Comparison of ENCODE assay signal across 12 cellular contexts in the genomic region with DNA sequence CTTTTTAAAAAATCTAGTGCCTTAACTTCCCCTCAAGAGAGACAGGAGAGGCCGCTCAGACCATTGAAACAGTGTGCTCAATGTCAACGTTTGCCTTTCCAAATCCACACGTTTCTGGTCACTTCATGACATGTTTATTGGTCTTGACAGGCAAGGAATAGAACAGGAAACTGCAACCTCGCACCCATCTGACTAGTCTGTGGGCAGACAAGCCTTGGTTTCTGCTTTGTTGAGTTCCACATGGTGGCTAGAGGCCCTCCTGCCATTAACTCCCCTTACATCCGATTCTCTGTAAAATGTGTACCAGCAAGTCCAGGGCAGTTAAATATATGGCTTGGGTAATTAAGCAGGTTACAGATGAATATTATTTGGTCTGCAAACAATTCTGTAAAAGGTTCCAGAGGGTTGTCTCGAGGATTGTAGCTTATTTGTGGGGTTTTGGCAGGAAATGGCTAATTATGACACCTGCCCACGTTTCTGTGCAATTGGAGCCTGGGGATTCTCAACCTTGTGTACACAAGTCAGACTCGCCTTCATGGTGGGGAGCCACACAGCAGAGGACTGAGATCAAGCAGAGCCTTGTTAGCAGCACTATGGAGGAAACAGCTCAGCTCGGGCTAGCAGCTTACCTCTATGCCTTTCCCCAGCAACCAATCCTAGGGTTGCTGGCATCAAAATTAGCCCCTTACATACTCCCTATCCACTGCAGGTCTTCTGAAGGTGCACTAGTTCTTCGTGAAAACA.
"Had no signal": no experiment of that assay in that cellular context is flagged by ENCODE, and none has a peak within 500 bp of the region (broad histone marks: within the 10 kb centered on the region; RNA-seq: fewer than 3 reads in every experiment).

No MANE protein-coding gene starts in this region.

- H3K36me3 Mint-ChIP-seq: mesothelial cell of epicardium had no signal

- ATAC-seq: heart left ventricle; left colon; psoas muscle; sciatic nerve; stimulated activated naive CD8-positive, alpha-beta T cell treated with anti-CD3 and anti-CD28 coated beads, Interleukin-15, Interleukin-2, amounts not matched to agents 100 U/mL and 50 U/mL, for 24 hours had no signal

- H3K4me3 Mint-ChIP-seq: activated naive CD4-positive, alpha-beta T cell treated with anti-CD3 and anti-CD28 coated beads for 36 hours; endodermal cell; mesothelial cell of epicardium; neural crest cell had no signal

- H3K4me1 Mint-ChIP-seq: endodermal cell, mesothelial cell of epicardium had no signal

- H3K27ac Mint-ChIP-seq: activated naive CD4-positive, alpha-beta T cell treated with anti-CD3 and anti-CD28 coated beads for 36 hours; endodermal cell; mesothelial cell of epicardium had no signal

- DNase-seq: activated CD4-positive, CD25-positive, alpha-beta regulatory T cell treated with anti-CD3 and anti-CD28 coated beads, Interleukin-2, amount 50 U/mL, for 72 hours; activated naive CD4-positive, alpha-beta T cell treated with anti-CD3 and anti-CD28 coated beads for 36 hours; activated T-cell treated with anti-CD3 and anti-CD28 coated beads for 4 hours; endodermal cell; heart left ventricle; left colon; psoas muscle; stimulated activated naive CD8-positive, alpha-beta T cell treated with anti-CD3 and anti-CD28 coated beads, Interleukin-15, Interleukin-2, amounts not matched to agents 100 U/mL and 50 U/mL, for 24 hours; transverse colon had no signal

- H3K9me3 Mint-ChIP-seq: activated naive CD4-positive, alpha-beta T cell treated with anti-CD3 and anti-CD28 coated beads for 36 hours had no signal
